In genomic region chr3:61997112-61997511, GRCh38 we compare ENCODE assay signal across 22 cellular contexts.
A peak's percentile ranks its signal among the peaks of the same experiment; 100 is the strongest.
DNase-seq lines count a peak whose midpoint lies in the region; ATAC-seq and TF ChIP-seq lines count a peak whose summit lies in the region.
"Had no signal": no experiment of that assay in that cellular context is flagged by ENCODE, and none has a peak within 500 bp of the region (broad histone marks: within the 10 kb centered on the region; RNA-seq: fewer than 3 reads in every experiment).

No MANE protein-coding gene starts in this region.

- no peaks in the 10 kb centered on the region; the same call in 1 of the 3 replicates for H3K36me3 Mint-ChIP-seq in GM23338 (ENCODE audit: low read depth)
- H3K36me3 Mint-ChIP-seq in activated CD4-positive, alpha-beta memory T cell treated with anti-CD3 and anti-CD28 coated beads, Interleukin-2, amount 10 ng/mL, durations not matched to agents 7 days and 5 days (ENCODE audit: low read depth), result no peaks in the 10 kb centered on the region
- H3K36me3 Mint-ChIP-seq: natural killer cell had no signal

- H3K27me3 ChIP-seq in GM23338 (ENCODE audit: insufficient read depth), result no peaks in the 10 kb centered on the region
- H3K27me3 ChIP-seq: gastrocnemius medialis, tibial nerve had no signal

- no peak for DNase-seq in GM23338 (ENCODE audit: low spot score)
- peak; percentile 22 for DNase-seq in RPMI7951 (ENCODE audit: low read depth)
- peak; percentile 8 for DNase-seq in fibroblast of mammary gland (ENCODE audit: low read depth)
- no peak for DNase-seq in sciatic nerve (ENCODE audit: low spot score)
- no peak for DNase-seq in activated CD4-positive, alpha-beta memory T cell treated with anti-CD3 and anti-CD28 coated beads, Interleukin-2, amount 10 ng/mL, durations not matched to agents 7 days and 5 days
- DNase-seq: activated B cell treated with CpG ODN at 0.5 μM for 24 hours; activated CD8-positive, alpha-beta T cell treated with anti-CD3 and anti-CD28 coated beads for 36 hours; activated naive CD4-positive, alpha-beta T cell treated with anti-CD3 and anti-CD28 coated beads for 36 hours; aorta; cerebellar nuclear complex; gastrocnemius medialis; natural killer cell; NCI-H1417 treated with DMSO at 0.1 percent for 48 hours; NCI-H2107; NCI-H510A; SHP77 treated with DMSO at 0.1 percent for 48 hours; T-helper 17 cell had no signal

- H3K4me1 ChIP-seq in GM23338 (ENCODE audit: insufficient read depth), result peaks cover 9% of the 10 kb centered on the region
- H3K4me1 ChIP-seq: tibial nerve had no signal

- peaks cover 11% of the 10 kb centered on the region for H3K79me2 ChIP-seq in GM23338 (replicated peaks; ENCODE audit: insufficient read depth)

- ATAC-seq in GM23338, result no peak
- ATAC-seq in sciatic nerve, result peak; percentile 41
- no peak for ATAC-seq in GM18867 (IDR thresholded peaks at IDR 0.05; ENCODE audit: unreplicated experiment)
- no peak for ATAC-seq in GM18870 (IDR thresholded peaks at IDR 0.05; ENCODE audit: unreplicated experiment)
- ATAC-seq: activated CD8-positive, alpha-beta T cell treated with anti-CD3 and anti-CD28 coated beads for 36 hours; gastrocnemius medialis; natural killer cell; T-helper 17 cell had no signal

- H3K4me2 ChIP-seq in GM23338, result no peak overlapping the region

- H3K4me3 ChIP-seq in GM23338 (no peak overlapping the region), fibroblast of mammary gland (ENCODE audit: control insufficient read depth, low read depth, low read length) (no peak overlapping the region)
- H3K4me3 ChIP-seq: gastrocnemius medialis, tibial nerve had no signal

- H3K27me3 Mint-ChIP-seq in GM23338 (ENCODE audit: insufficient read depth, low read depth, poor library complexity), result peaks cover 7% of the 10 kb centered on the region
- H3K27me3 Mint-ChIP-seq in activated CD4-positive, alpha-beta memory T cell treated with anti-CD3 and anti-CD28 coated beads, Interleukin-2, amount 10 ng/mL, durations not matched to agents 7 days and 5 days, result no peaks in the 10 kb centered on the region
- H3K27me3 Mint-ChIP-seq: activated B cell treated with CpG ODN at 0.5 μM for 24 hours, B cell, T-helper 17 cell had no signal

- H3K4me3 Mint-ChIP-seq in GM23338, result no peak overlapping the region
- H3K4me3 Mint-ChIP-seq in activated CD4-positive, alpha-beta memory T cell treated with anti-CD3 and anti-CD28 coated beads, Interleukin-2, amount 10 ng/mL, durations not matched to agents 7 days and 5 days, result no peak overlapping the region
- H3K4me3 Mint-ChIP-seq: activated B cell treated with CpG ODN at 0.5 μM for 24 hours; activated CD8-positive, alpha-beta T cell treated with anti-CD3 and anti-CD28 coated beads for 36 hours; activated naive CD4-positive, alpha-beta T cell treated with anti-CD3 and anti-CD28 coated beads for 36 hours; B cell; natural killer cell; stimulated activated naive CD8-positive, alpha-beta T cell treated with anti-CD3 and anti-CD28 coated beads, Interleukin-15, Interleukin-2, amounts not matched to agents 100 ng/mL and 50 ng/mL, for 24 hours; T-helper 17 cell had no signal

- H3K9me2 ChIP-seq in GM23338 (ENCODE audit: insufficient read depth), result no peaks in the 10 kb centered on the region

- H2AFZ ChIP-seq in GM23338, result no peak overlapping the region

- H3K4me1 Mint-ChIP-seq in GM23338, result peaks cover 19% of the 10 kb centered on the region
- H3K4me1 Mint-ChIP-seq in activated CD4-positive, alpha-beta memory T cell treated with anti-CD3 and anti-CD28 coated beads, Interleukin-2, amount 10 ng/mL, durations not matched to agents 7 days and 5 days, result no peaks in the 10 kb centered on the region
- H3K4me1 Mint-ChIP-seq: activated B cell treated with CpG ODN at 0.5 μM for 24 hours, B cell, natural killer cell, T-helper 17 cell had no signal

- peaks cover 11% of the 10 kb centered on the region for H4K20me1 ChIP-seq in GM23338 (replicated peaks; ENCODE audit: insufficient read depth)

- intact Hi-C loops in sciatic nerve (cut with DNase I), result no loop called here

- POLR2A ChIA-PET in activated CD4-positive, alpha-beta memory T cell treated with anti-CD3 and anti-CD28 coated beads, Interleukin-2, amount 10 ng/mL, durations not matched to agents 7 days and 5 days (lab: Charles Lee), result no interaction called here

- no peaks in the 10 kb centered on the region for H3K9me3 Mint-ChIP-seq in GM23338
- peaks cover 2% of the 10 kb centered on the region for H3K9me3 Mint-ChIP-seq in activated CD4-positive, alpha-beta memory T cell treated with anti-CD3 and anti-CD28 coated beads, Interleukin-2, amount 10 ng/mL, durations not matched to agents 7 days and 5 days
- H3K9me3 Mint-ChIP-seq: activated B cell treated with CpG ODN at 0.5 μM for 24 hours; activated CD8-positive, alpha-beta T cell treated with anti-CD3 and anti-CD28 coated beads for 36 hours; activated naive CD4-positive, alpha-beta T cell treated with anti-CD3 and anti-CD28 coated beads for 36 hours had no signal

- H3K27ac ChIP-seq in GM23338 (ENCODE audit: low read depth), result peak overlapping the region; percentile 12; the same call in 1 of the 2 replicates
- H3K27ac ChIP-seq: gastrocnemius medialis, tibial nerve had no signal

- TF ChIP-seq CTCF in GM23338 (conservative IDR thresholded peaks at IDR 0.05; ENCODE audit: low read depth in 2 of 2), result no peak
- no peak for TF ChIP-seq CTCF in fibroblast of mammary gland (conservative IDR thresholded peaks at IDR 0.05; ENCODE audit: control insufficient read depth, insufficient read depth, low read depth, low read length)

- H3K36me3 ChIP-seq in GM23338 (ENCODE audit: insufficient read depth), result no peaks in the 10 kb centered on the region
- H3K36me3 ChIP-seq: gastrocnemius medialis, tibial nerve had no signal

- H3K27ac Mint-ChIP-seq in GM23338, result no peak overlapping the region
- no peak overlapping the region for H3K27ac Mint-ChIP-seq in activated CD4-positive, alpha-beta memory T cell treated with anti-CD3 and anti-CD28 coated beads, Interleukin-2, amount 10 ng/mL, durations not matched to agents 7 days and 5 days
- H3K27ac Mint-ChIP-seq: activated B cell treated with CpG ODN at 0.5 μM for 24 hours; activated CD8-positive, alpha-beta T cell treated with anti-CD3 and anti-CD28 coated beads for 36 hours; activated naive CD4-positive, alpha-beta T cell treated with anti-CD3 and anti-CD28 coated beads for 36 hours; B cell; natural killer cell; stimulated activated naive CD8-positive, alpha-beta T cell treated with anti-CD3 and anti-CD28 coated beads, Interleukin-15, Interleukin-2, amounts not matched to agents 100 ng/mL and 50 ng/mL, for 24 hours; T-helper 17 cell had no signal

- CTCF ChIA-PET in activated CD4-positive, alpha-beta memory T cell treated with anti-CD3 and anti-CD28 coated beads, Interleukin-2, amount 10 ng/mL, durations not matched to agents 7 days and 5 days (lab: Charles Lee), result no interaction called here

- no peaks in the 10 kb centered on the region for H3F3A ChIP-seq in GM23338 (replicated peaks; ENCODE audit: low read depth)

TF ChIP-seq in GM23338, 12 proteins besides CTCF, POLR2A, EP300 and RAD21:
- TF ChIP-seq EZH2phosphoT487 (IDR thresholded peaks at IDR 0.05; ENCODE audit: unreplicated experiment) (no peak), NANOG (IDR thresholded peaks at IDR 0.05; ENCODE audit: borderline replicate concordance) (no peak), POLR2AphosphoS5 (IDR thresholded peaks at IDR 0.05; ENCODE audit: low read depth) (no peak), ZNF114 (CRISPR knock-in tag; IDR thresholded peaks at IDR 0.05) (no peak), EZH2 (IDR thresholded peaks at IDR 0.05; ENCODE audit: low read depth, unreplicated experiment) (no peak), JUNB (IDR thresholded peaks at IDR 0.05; ENCODE audit: unreplicated experiment) (no peak)

Comparison
In these comparisons a context has a peak if more than half of its experiments do, and no peak if none do; other contexts are left out.
1. DNase-seq: peak in RPMI7951 (single experiment) and fibroblast of mammary gland (single experiment); none in GM23338 (single experiment), sciatic nerve (single experiment) and activated CD4-positive, alpha-beta memory T cell treated with anti-CD3 and anti-CD28 coated beads, Interleukin-2, amount 10 ng/mL, durations not matched to agents 7 days and 5 days (single experiment).